ENCODE assay signal across 23 cellular contexts in the genomic region with DNA sequence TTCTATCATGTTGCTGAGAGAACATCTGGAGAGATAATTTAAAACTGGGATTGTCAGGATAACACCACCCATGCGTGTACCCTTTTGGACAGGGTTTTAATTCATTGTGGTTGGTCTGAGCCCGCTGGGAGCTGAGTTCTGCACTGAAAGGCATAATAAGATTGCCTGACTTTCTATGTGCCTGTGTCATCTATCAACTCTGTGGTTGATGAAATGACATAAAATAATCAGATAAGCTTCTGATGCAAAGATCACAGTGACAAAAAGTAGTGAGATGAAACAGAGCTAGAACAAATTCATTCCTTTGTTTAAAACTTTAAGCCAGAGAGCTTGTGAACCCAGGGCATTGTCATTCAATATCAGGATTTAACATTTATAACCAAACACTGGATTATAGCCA.
"Had no signal": no experiment of that assay in that cellular context is flagged by ENCODE, and none has a peak within 500 bp of the region (broad histone marks: within the 10 kb centered on the region; RNA-seq: fewer than 3 reads in every experiment).

No MANE protein-coding gene starts in this region.

- H3K4me3 Mint-ChIP-seq: activated CD4-positive, alpha-beta memory T cell treated with anti-CD3 and anti-CD28 coated beads for 36 hours; activated CD4-positive, alpha-beta T cell treated with anti-CD3 and anti-CD28 coated beads, Interleukin-2, amount 10 ng/mL, durations not matched to agents 24 days and 14 days; activated naive CD4-positive, alpha-beta T cell treated with anti-CD3 and anti-CD28 coated beads, Interleukin-2, amount 10 ng/mL, durations not matched to agents 7 days and 5 days; activated naive CD8-positive, alpha-beta T cell treated with anti-CD3 and anti-CD28 coated beads for 36 hours; activated T-cell treated with anti-CD3 and anti-CD28 coated beads, Interleukin-2, amount 50 U/mL, for 72 hours; T-helper 1 cell treated with Interleukin-12 subunit alpha and Interleukin-12 subunit beta and Interleukin-4 antibody, amounts not matched to agents 30 μg/mL and 1 μg/mL, for 36 hours had no signal

- H3K36me3 ChIP-seq: breast epithelium, MG63 had no signal

- H3K4me1 Mint-ChIP-seq: activated CD4-positive, alpha-beta T cell treated with anti-CD3 and anti-CD28 coated beads, Interleukin-2, amount 10 ng/mL, durations not matched to agents 24 days and 14 days; activated naive CD4-positive, alpha-beta T cell treated with anti-CD3 and anti-CD28 coated beads, Interleukin-2, amount 10 ng/mL, durations not matched to agents 7 days and 5 days; activated naive CD8-positive, alpha-beta T cell treated with anti-CD3 and anti-CD28 coated beads for 36 hours had no signal

- H3K27ac ChIP-seq: breast epithelium had no signal

- H3K27me3 ChIP-seq: breast epithelium, MG63 had no signal

- H3K4me3 ChIP-seq: breast epithelium, MG63 had no signal

- H3K4me1 ChIP-seq: breast epithelium had no signal

- H3K27ac Mint-ChIP-seq: activated CD4-positive, alpha-beta memory T cell treated with anti-CD3 and anti-CD28 coated beads for 36 hours; activated CD4-positive, alpha-beta T cell treated with anti-CD3 and anti-CD28 coated beads, Interleukin-2, amount 10 ng/mL, durations not matched to agents 24 days and 14 days; activated naive CD4-positive, alpha-beta T cell treated with anti-CD3 and anti-CD28 coated beads, Interleukin-2, amount 10 ng/mL, durations not matched to agents 7 days and 5 days; activated naive CD8-positive, alpha-beta T cell treated with anti-CD3 and anti-CD28 coated beads for 36 hours; activated T-cell treated with anti-CD3 and anti-CD28 coated beads, Interleukin-2, amount 50 U/mL, for 72 hours; activated T-helper 2 cell treated with anti-CD3 and anti-CD28 coated beads, Interferon-gamma antibody, Interleukin-2, Interleukin-4, amounts not matched to agents 10 μg/mL and 5 μg/mL and 100 μg/mL, durations not matched to agents 14 hours and 24 hours and 36 hours; T-helper 1 cell treated with Interleukin-12 subunit alpha and Interleukin-12 subunit beta and Interleukin-4 antibody, amounts not matched to agents 30 μg/mL and 1 μg/mL, for 36 hours had no signal

- H3K9me3 ChIP-seq: breast epithelium, MG63 had no signal

- ATAC-seq: activated T-cell treated with anti-CD3 and anti-CD28 coated beads, Interleukin-2, amount 50 U/mL, for 72 hours; Right ventricle myocardium inferior had no signal

- H3K36me3 Mint-ChIP-seq: activated CD4-positive, alpha-beta memory T cell treated with anti-CD3 and anti-CD28 coated beads for 36 hours; activated naive CD4-positive, alpha-beta T cell treated with anti-CD3 and anti-CD28 coated beads, Interleukin-2, amount 10 ng/mL, durations not matched to agents 7 days and 5 days; activated naive CD8-positive, alpha-beta T cell treated with anti-CD3 and anti-CD28 coated beads for 36 hours had no signal

- DNase-seq: activated CD4-positive, alpha-beta memory T cell treated with anti-CD3 and anti-CD28 coated beads for 36 hours; activated CD4-positive, alpha-beta T cell treated with anti-CD3 and anti-CD28 coated beads for 1 hour; activated CD4-positive, alpha-beta T cell treated with anti-CD3 and anti-CD28 coated beads, Interleukin-2, amount 10 ng/mL, durations not matched to agents 24 days and 14 days; activated CD8-positive, alpha-beta memory T cell treated with anti-CD3 and anti-CD28 coated beads for 24 hours; activated gamma-delta T cell treated with Interleukin-2 at 50 U/mL for 16 hours; activated naive CD4-positive, alpha-beta T cell treated with anti-CD3 and anti-CD28 coated beads, Interleukin-2, amount 10 ng/mL, durations not matched to agents 7 days and 5 days; activated naive CD8-positive, alpha-beta T cell treated with anti-CD3 and anti-CD28 coated beads for 36 hours; activated T-cell treated with anti-CD3 and anti-CD28 coated beads, Interleukin-2, amount 50 U/mL, for 72 hours; caudate nucleus; MG63; MV-4-11; NCI-H1092 treated with DMSO at 0.1 percent for 48 hours; NCI-H1417 treated with DMSO at 0.1 percent for 48 hours; NCI-H1694; NCI-H2029; NCI-H345; NCI-H510A; NCI-H526 treated with DMSO at 0.1 percent for 48 hours; RPMI8226 had no signal

- H3K9me3 Mint-ChIP-seq: activated CD4-positive, alpha-beta memory T cell treated with anti-CD3 and anti-CD28 coated beads for 36 hours; activated CD4-positive, alpha-beta T cell treated with anti-CD3 and anti-CD28 coated beads, Interleukin-2, amount 10 ng/mL, durations not matched to agents 24 days and 14 days; activated naive CD4-positive, alpha-beta T cell treated with anti-CD3 and anti-CD28 coated beads, Interleukin-2, amount 10 ng/mL, durations not matched to agents 7 days and 5 days; activated naive CD8-positive, alpha-beta T cell treated with anti-CD3 and anti-CD28 coated beads for 36 hours; activated T-cell treated with anti-CD3 and anti-CD28 coated beads, Interleukin-2, amount 50 U/mL, for 72 hours; activated T-helper 2 cell treated with anti-CD3 and anti-CD28 coated beads, Interferon-gamma antibody, Interleukin-2, Interleukin-4, amounts not matched to agents 10 μg/mL and 5 μg/mL and 100 μg/mL, durations not matched to agents 14 hours and 24 hours and 36 hours; T-helper 1 cell treated with Interleukin-12 subunit alpha and Interleukin-12 subunit beta and Interleukin-4 antibody, amounts not matched to agents 30 μg/mL and 1 μg/mL, for 36 hours had no signal
